In genomic region chr4:4534515-4535145, GRCh38 we compare ENCODE assay signal across 1 cellular context.
TF ChIP-seq lines count a peak whose summit lies in the region.

No MANE protein-coding gene starts in this region.

TF ChIP-seq in K562, 482 proteins besides CTCF, POLR2A, EP300 and RAD21:
- TF ChIP-seq ZBTB40 (IDR thresholded peaks at IDR 0.05) = peak; percentile 79
- TF ChIP-seq ZBTB40 (CRISPR knock-in tag; IDR thresholded peaks at IDR 0.05) = no peak
- TF ChIP-seq MECOM (CRISPR knock-in tag; IDR thresholded peaks at IDR 0.05) = no peak
